In the genomic region with DNA sequence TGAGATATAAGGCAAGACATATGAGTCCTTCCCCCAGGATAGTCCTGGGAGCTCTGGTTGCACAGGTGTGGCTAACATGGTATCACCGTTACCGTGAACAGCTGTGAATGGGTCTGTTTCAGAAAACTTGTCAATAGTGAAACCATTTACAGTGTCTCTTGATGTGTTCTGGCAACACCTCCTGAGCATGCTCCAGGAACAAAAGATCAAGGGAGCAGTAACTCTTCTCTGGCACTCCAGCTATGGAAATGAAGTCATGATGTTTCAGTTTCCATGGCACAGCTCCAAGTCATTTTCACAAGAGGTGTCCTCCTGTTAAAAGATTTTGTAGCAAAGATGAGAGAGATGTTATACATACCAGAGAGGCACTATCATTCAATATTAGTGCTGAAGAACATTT, we compare ENCODE assay signal across 14 cellular contexts.
A peak's percentile ranks its signal among the peaks of the same experiment; 100 is the strongest.
DNase-seq lines count a peak whose midpoint lies in the region; ATAC-seq lines count a peak whose summit lies in the region.
"Had no signal": no experiment of that assay in that cellular context is flagged by ENCODE, and none has a peak within 500 bp of the region (broad histone marks: within the 10 kb centered on the region; RNA-seq: fewer than 3 reads in every experiment).

No MANE protein-coding gene starts in this region.

- no peaks in the 10 kb centered on the region for H3K27me3 Mint-ChIP-seq in activated CD8-positive, alpha-beta T cell treated with anti-CD3 and anti-CD28 coated beads, Interleukin-2, amount 10 ng/mL, durations not matched to agents 7 days and 5 days (ENCODE audit: low read depth)

- no peak overlapping the region for H3K27ac Mint-ChIP-seq in activated CD8-positive, alpha-beta T cell treated with anti-CD3 and anti-CD28 coated beads, Interleukin-2, amount 10 ng/mL, durations not matched to agents 7 days and 5 days
- H3K27ac Mint-ChIP-seq: activated naive CD8-positive, alpha-beta T cell treated with anti-CD3 and anti-CD28 coated beads, Interleukin-2, amount 10 ng/mL, durations not matched to agents 7 days and 5 days had no signal

- CTCF ChIA-PET in activated CD8-positive, alpha-beta T cell treated with anti-CD3 and anti-CD28 coated beads, Interleukin-2, amount 10 ng/mL, durations not matched to agents 7 days and 5 days (lab: Charles Lee): no interaction called here

- no peaks in the 10 kb centered on the region for H3K36me3 Mint-ChIP-seq in activated CD8-positive, alpha-beta T cell treated with anti-CD3 and anti-CD28 coated beads, Interleukin-2, amount 10 ng/mL, durations not matched to agents 7 days and 5 days (ENCODE audit: low read depth)
- H3K36me3 Mint-ChIP-seq: activated naive CD8-positive, alpha-beta T cell treated with anti-CD3 and anti-CD28 coated beads, Interleukin-2, amount 10 ng/mL, durations not matched to agents 7 days and 5 days had no signal

- no peak for ATAC-seq in activated CD8-positive, alpha-beta T cell treated with anti-CD3 and anti-CD28 coated beads, Interleukin-2, amount 10 ng/mL, durations not matched to agents 7 days and 5 days
- ATAC-seq: mucosa of descending colon had no signal

- POLR2A ChIA-PET in activated CD8-positive, alpha-beta T cell treated with anti-CD3 and anti-CD28 coated beads, Interleukin-2, amount 10 ng/mL, durations not matched to agents 7 days and 5 days (lab: Charles Lee): no interaction called here

- no peaks in the 10 kb centered on the region for H3K4me1 Mint-ChIP-seq in activated CD8-positive, alpha-beta T cell treated with anti-CD3 and anti-CD28 coated beads, Interleukin-2, amount 10 ng/mL, durations not matched to agents 7 days and 5 days (ENCODE audit: low read depth)
- H3K4me1 Mint-ChIP-seq: activated naive CD8-positive, alpha-beta T cell treated with anti-CD3 and anti-CD28 coated beads, Interleukin-2, amount 10 ng/mL, durations not matched to agents 7 days and 5 days had no signal

- no peaks in the 10 kb centered on the region for H3K9me3 Mint-ChIP-seq in activated CD8-positive, alpha-beta T cell treated with anti-CD3 and anti-CD28 coated beads, Interleukin-2, amount 10 ng/mL, durations not matched to agents 7 days and 5 days (ENCODE audit: insufficient read depth)
- H3K9me3 Mint-ChIP-seq: activated naive CD8-positive, alpha-beta T cell treated with anti-CD3 and anti-CD28 coated beads, Interleukin-2, amount 10 ng/mL, durations not matched to agents 7 days and 5 days had no signal

- no peak overlapping the region for H3K4me3 Mint-ChIP-seq in activated CD8-positive, alpha-beta T cell treated with anti-CD3 and anti-CD28 coated beads, Interleukin-2, amount 10 ng/mL, durations not matched to agents 7 days and 5 days
- H3K4me3 Mint-ChIP-seq: activated naive CD8-positive, alpha-beta T cell treated with anti-CD3 and anti-CD28 coated beads, Interleukin-2, amount 10 ng/mL, durations not matched to agents 7 days and 5 days had no signal

- peak; percentile 18 for DNase-seq in DMS 273 (lab: John Stamatoyannopoulos, UW; ENCODE audit: unreplicated experiment)
- DNase-seq in DMS 273 treated with DMSO at 0.1 percent for 48 hours (lab: John Stamatoyannopoulos, UW): no peak
- DNase-seq in NCI-H187 (lab: John Stamatoyannopoulos, UW): peak; percentile 33 to 55
- peak; percentile 7 for DNase-seq in astrocyte of the hippocampus (ENCODE audit: low read depth, low spot score)
- DNase-seq in non-pigmented ciliary epithelial cell (ENCODE audit: low read depth): peak; percentile 11
- DNase-seq in NCI-H526 treated with DMSO at 0.1 percent for 48 hours (lab: John Stamatoyannopoulos, UW): no peak
- DNase-seq in SIG-M5 (lab: John Stamatoyannopoulos, UW): no peak
- no peak for DNase-seq in activated CD8-positive, alpha-beta T cell treated with anti-CD3 and anti-CD28 coated beads, Interleukin-2, amount 10 ng/mL, durations not matched to agents 7 days and 5 days
- DNase-seq: activated CD8-positive, alpha-beta memory T cell treated with anti-CD3 and anti-CD28 coated beads, Interleukin-2, amount 50 U/mL, for 48 hours; activated naive CD8-positive, alpha-beta T cell treated with anti-CD3 and anti-CD28 coated beads, Interleukin-2, amount 10 ng/mL, durations not matched to agents 7 days and 5 days; dermis blood vessel endothelial cell; foreskin melanocyte; Karpas-422; mucosa of descending colon had no signal

Comparison
In these comparisons a context has a peak if more than half of its experiments do, and no peak if none do; other contexts are left out.
1. DNase-seq: peak in DMS 273 (single experiment), NCI-H187 (2 of 2), astrocyte of the hippocampus (single experiment) and non-pigmented ciliary epithelial cell (single experiment); none in DMS 273 treated with DMSO at 0.1 percent for 48 hours (single experiment), NCI-H526 treated with DMSO at 0.1 percent for 48 hours (single experiment), SIG-M5 (single experiment) and activated CD8-positive, alpha-beta T cell treated with anti-CD3 and anti-CD28 coated beads, Interleukin-2, amount 10 ng/mL, durations not matched to agents 7 days and 5 days (single experiment).